ENCODE assay signal across 8 cellular contexts in the genomic region with DNA sequence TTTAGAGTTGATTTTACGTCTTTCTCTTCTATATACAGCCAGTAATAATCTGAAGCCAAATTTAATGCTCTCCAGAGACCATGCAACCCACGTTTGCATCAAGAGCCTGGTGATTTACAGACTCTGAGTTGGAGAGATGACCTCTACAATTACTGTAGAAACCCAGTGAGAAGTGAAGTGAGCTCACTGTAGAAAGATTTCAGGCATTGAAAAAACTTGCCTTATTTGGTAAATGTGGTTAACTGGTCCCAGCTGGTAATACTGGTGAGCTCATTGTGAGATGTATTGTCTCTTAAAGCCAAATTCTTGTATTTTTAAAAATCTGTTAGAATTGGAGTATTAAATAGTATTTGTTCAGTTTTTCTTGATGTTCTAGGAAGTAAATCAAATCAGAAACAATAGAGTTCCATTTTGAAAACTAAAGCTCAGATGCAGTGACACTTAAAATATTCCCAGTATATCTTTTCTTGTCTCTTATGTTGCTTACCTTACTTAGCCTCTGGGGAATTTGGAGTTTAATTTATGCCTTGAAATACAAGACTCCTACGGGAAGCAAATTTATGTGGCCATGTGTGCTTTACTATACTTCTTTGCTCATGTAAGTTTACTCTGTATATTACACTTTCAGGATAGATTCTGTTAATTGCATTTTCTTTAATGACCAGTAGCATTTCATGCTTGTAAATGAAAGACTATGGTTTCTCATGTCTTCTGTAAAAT.
A peak's percentile ranks its signal among the peaks of the same experiment; 100 is the strongest.
DNase-seq lines count a peak whose midpoint lies in the region; ATAC-seq and TF ChIP-seq lines count a peak whose summit lies in the region.

No MANE protein-coding gene starts in this region.

- no peaks in the 10 kb centered on the region for H3K9me3 Mint-ChIP-seq in activated CD4-positive, alpha-beta memory T cell treated with anti-CD3 and anti-CD28 coated beads, Interleukin-2, amount 10 ng/mL, durations not matched to agents 7 days and 5 days

- H3K4me1 ChIP-seq in mammary epithelial cell (ENCODE audit: insufficient read depth, low read length) (peaks cover 9% of the 10 kb centered on the region), colonic mucosa (no peaks in the 10 kb centered on the region)

- intact Hi-C loops in mammary epithelial cell (cut with micrococcal nuclease) (loop anchor here (5.0 kb wide), 1 partner anchor 55 kb away; no protein-coding TSS in a partner anchor), colonic mucosa (cut with DNase I) (no loop called here)

- no peaks in the 10 kb centered on the region for H4K20me1 ChIP-seq in mammary epithelial cell (ENCODE audit: insufficient read depth, low read length)

- H3K9me3 ChIP-seq in mammary epithelial cell (replicated peaks; ENCODE audit: insufficient read depth, low read length) = no peaks in the 10 kb centered on the region
- no peaks in the 10 kb centered on the region for H3K9me3 ChIP-seq in colonic mucosa

- in situ Hi-C loops in mammary epithelial cell (cut with MboI; ENCODE audit: low sequenced_read_pairs in 2 of 2) = no loop called here

- H3K4me1 Mint-ChIP-seq in activated CD4-positive, alpha-beta memory T cell treated with anti-CD3 and anti-CD28 coated beads, Interleukin-2, amount 10 ng/mL, durations not matched to agents 7 days and 5 days = no peaks in the 10 kb centered on the region

- H3K27me3 Mint-ChIP-seq in activated CD4-positive, alpha-beta memory T cell treated with anti-CD3 and anti-CD28 coated beads, Interleukin-2, amount 10 ng/mL, durations not matched to agents 7 days and 5 days = no peaks in the 10 kb centered on the region

- H3K79me2 ChIP-seq in mammary epithelial cell (ENCODE audit: insufficient read depth, low read length) = no peaks in the 10 kb centered on the region

- peak overlapping the region; percentile 16 for H3K27ac ChIP-seq in mammary epithelial cell (ENCODE audit: insufficient read depth, low read depth, low read length)
- no peak overlapping the region for H3K27ac ChIP-seq in colonic mucosa

- no peak overlapping the region for H2AFZ ChIP-seq in mammary epithelial cell (ENCODE audit: low read depth, low read length)

- H3K27me3 ChIP-seq in mammary epithelial cell (ENCODE audit: insufficient read depth, low read length) (no peaks in the 10 kb centered on the region), colonic mucosa (no peaks in the 10 kb centered on the region)

- dilution Hi-C loops in mammary epithelial cell (cut with HindIII; ENCODE audit: low sequenced_read_pairs) = no loop called here

- no peaks in the 10 kb centered on the region for H3K36me3 Mint-ChIP-seq in activated CD4-positive, alpha-beta memory T cell treated with anti-CD3 and anti-CD28 coated beads, Interleukin-2, amount 10 ng/mL, durations not matched to agents 7 days and 5 days (ENCODE audit: low read depth)

- ATAC-seq in GM18907 (IDR thresholded peaks at IDR 0.05; ENCODE audit: unreplicated experiment) (peak; percentile 95), HG03280 (IDR thresholded peaks at IDR 0.05; ENCODE audit: unreplicated experiment) (peak; percentile 79)

- CTCF ChIA-PET in mammary epithelial cell (lab: Charles Lee; ENCODE audit: low non-redundant PET) = interaction anchor here (0.6 kb wide), 1 partner anchor 141 kb away, joined by 4 read pairs; no protein-coding TSS in a partner anchor
- CTCF ChIA-PET in activated CD4-positive, alpha-beta memory T cell treated with anti-CD3 and anti-CD28 coated beads, Interleukin-2, amount 10 ng/mL, durations not matched to agents 7 days and 5 days (lab: Charles Lee) = no interaction called here

- H3K4me2 ChIP-seq in mammary epithelial cell (ENCODE audit: insufficient read depth, low read depth, low read length) = peak overlapping the region; percentile 8

- H3K4me3 ChIP-seq in mammary epithelial cell (replicated peaks in 1 of 3; ENCODE audit: insufficient read depth in 1 of 3, low read depth in 2 of 3, low read length in 3 of 3) (no peak overlapping the region), colonic mucosa (no peak overlapping the region)

- TF ChIP-seq CTCF in mammary epithelial cell (conservative IDR thresholded peaks at IDR 0.05 in 1 of 2, IDR thresholded peaks at IDR 0.05 in 1 of 2; ENCODE audit: extremely low read depth in 1 of 2, insufficient read depth in 1 of 2, low read depth in 1 of 2, low read length in 2 of 2) (no peak), colonic mucosa (IDR thresholded peaks at IDR 0.05) (no peak)

- peak; percentile 82 for DNase-seq in mammary epithelial cell
- DNase-seq in non-pigmented ciliary epithelial cell (ENCODE audit: low read depth) = peak; percentile 96
- no peak for DNase-seq in stimulated activated CD8-positive, alpha-beta memory T cell treated with anti-CD3 and anti-CD28 coated beads, Interleukin-4, amount 100 ng/mL, for 48 hours
- no peak for DNase-seq in activated CD4-positive, alpha-beta memory T cell treated with anti-CD3 and anti-CD28 coated beads, Interleukin-2, amount 10 ng/mL, durations not matched to agents 7 days and 5 days
- DNase-seq in colonic mucosa = no peak
- no peak for DNase-seq in NCI-H128 (lab: John Stamatoyannopoulos, UW; ENCODE audit: unreplicated experiment)

- no peak overlapping the region for H3K4me3 Mint-ChIP-seq in activated CD4-positive, alpha-beta memory T cell treated with anti-CD3 and anti-CD28 coated beads, Interleukin-2, amount 10 ng/mL, durations not matched to agents 7 days and 5 days

- POLR2A ChIA-PET in activated CD4-positive, alpha-beta memory T cell treated with anti-CD3 and anti-CD28 coated beads, Interleukin-2, amount 10 ng/mL, durations not matched to agents 7 days and 5 days (lab: Charles Lee) = no interaction called here

- BruUV-seq in mammary epithelial cell (replicated peaks; lab: Mats Ljungman, UMichigan) = no TSS peak

- 49% methylated on average over 3 of the region's 3 CpGs for WGBS in mammary epithelial cell (ENCODE audit: low coverage, missing lambda C conversion rate)

- no peak overlapping the region for H3K27ac Mint-ChIP-seq in activated CD4-positive, alpha-beta memory T cell treated with anti-CD3 and anti-CD28 coated beads, Interleukin-2, amount 10 ng/mL, durations not matched to agents 7 days and 5 days

- H3K36me3 ChIP-seq in mammary epithelial cell (ENCODE audit: insufficient read depth, low read length) (no peaks in the 10 kb centered on the region), colonic mucosa (no peaks in the 10 kb centered on the region)

- H3K9ac ChIP-seq in mammary epithelial cell (ENCODE audit: insufficient read depth, low read length) (no peak overlapping the region), colonic mucosa (ENCODE audit: low read depth in 2 of 2, low read length in 2 of 2) (no peak overlapping the region)

Comparison
In these comparisons a context has a peak if more than half of its experiments do, and no peak if none do; other contexts are left out.
1. DNase-seq: peak in mammary epithelial cell (single experiment) and non-pigmented ciliary epithelial cell (single experiment); none in stimulated activated CD8-positive, alpha-beta memory T cell treated with anti-CD3 and anti-CD28 coated beads, Interleukin-4, amount 100 ng/mL, for 48 hours (single experiment), activated CD4-positive, alpha-beta memory T cell treated with anti-CD3 and anti-CD28 coated beads, Interleukin-2, amount 10 ng/mL, durations not matched to agents 7 days and 5 days (single experiment), colonic mucosa (single experiment) and NCI-H128 (single experiment).